In the genomic region with DNA sequence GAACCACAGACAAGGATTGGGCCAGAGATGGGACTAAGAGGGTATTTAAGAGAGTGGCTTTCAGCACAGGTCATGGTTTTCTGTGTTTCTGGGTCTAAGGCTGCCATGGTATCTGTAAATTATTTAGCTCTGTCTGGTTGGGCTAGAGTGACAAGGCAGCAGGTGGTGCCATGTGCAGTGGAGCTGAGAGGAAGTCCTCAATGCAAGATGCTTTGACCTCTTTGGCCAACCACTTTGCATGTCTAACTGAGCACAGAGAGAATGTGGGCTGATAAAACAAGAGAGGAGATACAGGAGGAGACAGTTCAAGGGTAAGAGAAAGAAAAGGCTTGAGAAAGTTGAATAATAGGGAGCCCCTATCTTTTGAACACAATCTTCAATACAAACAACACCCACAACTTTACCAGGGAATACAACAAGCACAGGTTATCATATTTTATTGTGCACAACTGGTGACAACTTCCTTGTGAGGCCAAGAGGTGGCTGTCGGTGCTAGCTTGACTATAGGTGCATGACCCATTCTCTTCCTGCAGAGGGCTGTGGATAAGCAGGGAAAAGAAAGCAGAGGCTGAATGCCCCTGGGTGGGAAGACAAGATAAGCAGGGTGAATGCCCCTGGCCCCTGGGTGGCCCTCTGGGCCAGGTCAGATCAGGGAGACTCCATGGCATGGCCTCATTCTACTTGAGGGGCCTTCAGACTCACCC, we compare ENCODE assay signal across 1 cellular context.
TF ChIP-seq lines count a peak whose summit lies in the region.

No MANE protein-coding gene starts in this region.

TF ChIP-seq in H1, 55 proteins besides CTCF, POLR2A, EP300 and RAD21 (continued from another document):
- TF ChIP-seq GTF2F1 (IDR thresholded peaks at IDR 0.05; ENCODE audit: borderline replicate concordance, low read depth, low read length) (no peak), EZH2 (IDR thresholded peaks at IDR 0.05; ENCODE audit: low read depth, low read length, severe bottlenecking) (no peak), POLR2AphosphoS5 (IDR thresholded peaks at IDR 0.05; ENCODE audit: low read depth, low read length) (no peak), E2F6 (IDR thresholded peaks at IDR 0.05) (no peak), BCL11A (IDR thresholded peaks at IDR 0.05; ENCODE audit: low read depth in 2 of 2, low read length in 2 of 2) (no peak), JUND (IDR thresholded peaks at IDR 0.05; ENCODE audit: low read length) (no peak), POU5F1 (IDR thresholded peaks at IDR 0.05; ENCODE audit: low read depth, low read length) (no peak), PHF8 (conservative IDR thresholded peaks at IDR 0.05; ENCODE audit: low read depth, low read length) (no peak), YY1 (IDR thresholded peaks at IDR 0.05; ENCODE audit: low read depth, low read length) (no peak), KDM1A (IDR thresholded peaks at IDR 0.05; ENCODE audit: borderline replicate concordance, low read length) (no peak), SP1 (IDR thresholded peaks at IDR 0.05; ENCODE audit: low read depth, low read length) (no peak)
